8 cellular contexts compared by ENCODE assay signal in the genomic region with DNA sequence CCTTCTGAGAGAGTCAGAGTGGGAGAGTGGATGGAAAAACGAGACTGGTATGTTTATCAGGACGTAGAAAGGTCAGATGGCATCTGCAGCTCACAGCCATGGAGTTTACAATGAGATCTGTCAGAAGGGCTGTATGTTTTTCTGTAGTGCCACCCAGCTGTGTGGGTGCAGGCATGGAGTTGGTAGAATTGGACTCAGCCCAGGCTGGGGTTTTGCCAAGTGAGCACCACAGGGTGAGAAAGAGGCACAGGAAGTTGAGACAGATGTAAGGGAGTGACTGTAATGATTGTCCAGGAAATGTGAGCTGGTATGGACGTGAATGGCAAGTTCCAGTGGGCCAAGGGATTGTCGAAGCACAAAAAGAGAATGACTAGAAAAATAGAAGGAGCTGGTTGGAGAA. TPM values are rescaled to one million over a fixed set of nuclear protein-coding genes. Genes with fewer than 3 reads are reported as not detected.
DNase-seq lines count a peak whose midpoint lies in the region; ATAC-seq lines count a peak whose summit lies in the region.

No MANE protein-coding gene starts in this region.

- H3K9me3 Mint-ChIP-seq in CD4-positive, CD25-positive, alpha-beta regulatory T cell = no peaks in the 10 kb centered on the region

- peak; percentile 38 to 54 for ATAC-seq in CD4-positive, CD25-positive, alpha-beta regulatory T cell (ENCODE audit: low read depth in 2 of 2)
- ATAC-seq in GM19463 (IDR thresholded peaks at IDR 0.05; ENCODE audit: unreplicated experiment) = no peak

- peaks cover 1% of the 10 kb centered on the region for H3K27me3 ChIP-seq in CD4-positive, CD25-positive, alpha-beta regulatory T cell (ENCODE audit: control insufficient read depth, insufficient read depth, low read length)

- peaks cover 10% of the 10 kb centered on the region for H3K27me3 Mint-ChIP-seq in CD4-positive, CD25-positive, alpha-beta regulatory T cell

- H3K9me3 ChIP-seq in CD4-positive, CD25-positive, alpha-beta regulatory T cell (ENCODE audit: control insufficient read depth in 2 of 2, low read length in 2 of 2) = no peaks in the 10 kb centered on the region

- peak overlapping the region in 3 of 4 donors; percentile 12 to 91 (median 26) for H3K4me3 Mint-ChIP-seq in CD4-positive, CD25-positive, alpha-beta regulatory T cell

- H3K4me1 ChIP-seq in CD4-positive, CD25-positive, alpha-beta regulatory T cell (ENCODE audit: control insufficient read depth, insufficient read depth, low read length, poor library complexity, severe bottlenecking) = peaks cover 34% of the 10 kb centered on the region

- H3K4me3 ChIP-seq in CD4-positive, CD25-positive, alpha-beta regulatory T cell (ENCODE audit: low read depth, low read length) = no peak overlapping the region

- H3K36me3 Mint-ChIP-seq in CD4-positive, CD25-positive, alpha-beta regulatory T cell = peaks cover under 1% of the 10 kb centered on the region

- intact Hi-C loops in posterior vena cava (cut with DNase I) = no loop called here

- peak in 2 of 3 donors; percentile 33 to 64 for DNase-seq in CD4-positive, CD25-positive, alpha-beta regulatory T cell
- peak; percentile 83 for DNase-seq in MV-4-11 (lab: John Stamatoyannopoulos, UW)
- peak; percentile 22 to 49 for DNase-seq in activated T-helper 1 cell treated with anti-CD3 and anti-CD28 coated beads, Interleukin-2, amount 50 U/mL, for 16 hours (ENCODE audit: low read depth in 1 of 2, low spot score in 1 of 2)
- DNase-seq in hippocampal formation (lab: John Stamatoyannopoulos, UW) = peak; percentile 85 to 86
- peak; percentile 91 for DNase-seq in superior temporal gyrus (ENCODE audit: extremely low spot score)
- DNase-seq in posterior vena cava (ENCODE audit: low spot score) = no peak
- no peak for DNase-seq in cerebellum (ENCODE audit: low spot score)

- no peaks in the 10 kb centered on the region for H3K36me3 ChIP-seq in CD4-positive, CD25-positive, alpha-beta regulatory T cell (ENCODE audit: control insufficient read depth, insufficient read depth, low read length)

- H3K4me1 Mint-ChIP-seq in CD4-positive, CD25-positive, alpha-beta regulatory T cell = peaks cover 33 to 54% (median 38%) of the 10 kb centered on the region in 4 donors

- H3K27ac ChIP-seq in CD4-positive, CD25-positive, alpha-beta regulatory T cell (ENCODE audit: insufficient read depth, low read length, poor library complexity, severe bottlenecking) = peak overlapping the region; percentile 15

- H3K27ac Mint-ChIP-seq in CD4-positive, CD25-positive, alpha-beta regulatory T cell = peak overlapping the region; percentile 70 to 86 (median 78)

RNA-seq across cellular contexts. Expression of gene ZYX, which starts 9.1 kb away (rescaled TPM):
- 174 TPM for total RNA-seq in CD4-positive, CD25-positive, alpha-beta regulatory T cell
- 100 to 1,000 TPM in 1 of 4 donors, 10 to 100 TPM in 3; 81.1 to 105 (median 89.5) TPM for polyA plus RNA-seq in CD4-positive, CD25-positive, alpha-beta regulatory T cell
- total RNA-seq in posterior vena cava = 100 to 1,000 TPM; 388 to 407 TPM
- 17.4 TPM for total RNA-seq in cerebellum

RNA-seq across cellular contexts. Expression of gene FAM131B, which starts 9.6 kb away (rescaled TPM):
- total RNA-seq in CD4-positive, CD25-positive, alpha-beta regulatory T cell = 0.27 TPM
- under 1 TPM in 3 of 4 donors, not detected in 1; 0.14 to 0.36 (median 0.35) TPM for polyA plus RNA-seq in CD4-positive, CD25-positive, alpha-beta regulatory T cell
- total RNA-seq in posterior vena cava = 1 to 10 TPM; 1.1 to 1.5 TPM
- 42.6 TPM for total RNA-seq in cerebellum

RNA-seq across cellular contexts. Expression of gene EPHA1, which starts 36.6 kb away (rescaled TPM):
- 5.0 TPM for total RNA-seq in CD4-positive, CD25-positive, alpha-beta regulatory T cell
- polyA plus RNA-seq in CD4-positive, CD25-positive, alpha-beta regulatory T cell = 10 to 100 TPM in 1 of 4 donors, 1 to 10 TPM in 3; 1.4 to 10.3 (median 4.8) TPM
- under 1 TPM in 1 of 2 donors, not detected in 1; 0.24 TPM for total RNA-seq in posterior vena cava
- 1.6 TPM for total RNA-seq in cerebellum

RNA-seq across cellular contexts. Expression of gene CLCN1, which starts 56.2 kb away (rescaled TPM):
- not detected for total RNA-seq in CD4-positive, CD25-positive, alpha-beta regulatory T cell
- polyA plus RNA-seq in CD4-positive, CD25-positive, alpha-beta regulatory T cell = under 1 TPM in 1 of 4 donors, not detected in 3; 0.05 TPM
- under 1 TPM in 1 of 2 donors, not detected in 1; 0.05 TPM for total RNA-seq in posterior vena cava
- not detected for total RNA-seq in cerebellum

Comparison
In these comparisons a context has a peak if more than half of its experiments do, and no peak if none do; other contexts are left out.
1. DNase-seq: peak in CD4-positive, CD25-positive, alpha-beta regulatory T cell (2 of 3), MV-4-11 (single experiment), activated T-helper 1 cell treated with anti-CD3 and anti-CD28 coated beads, Interleukin-2, amount 50 U/mL, for 16 hours (2 of 2), hippocampal formation (2 of 2) and superior temporal gyrus (single experiment); none in posterior vena cava (single experiment) and cerebellum (single experiment).
2. RNA of gene FAM131B, which starts 9.6 kb away (total RNA-seq): 42.6 TPM in cerebellum (single experiment); 1.1 to 1.5 TPM in posterior vena cava and 0.27 TPM in CD4-positive, CD25-positive, alpha-beta regulatory T cell (single experiment); every median in the first group is over 10 times any median in the second.